In genomic region chr3:49628249-49628648, GRCh38 we compare ENCODE assay signal across 2 cellular contexts.
TF ChIP-seq lines count a peak whose summit lies in the region.

No MANE protein-coding gene starts in this region.

TF ChIP-seq in SK-N-SH, 30 proteins besides CTCF, POLR2A, EP300 and RAD21 (continued from another document):
- no peak for TF ChIP-seq ZBTB33 (IDR thresholded peaks at IDR 0.05; ENCODE audit: borderline replicate concordance, low read depth)
- TF ChIP-seq GABPA (IDR thresholded peaks at IDR 0.05; ENCODE audit: low read depth): no peak
- TF ChIP-seq CHD2 (IDR thresholded peaks at IDR 0.05; ENCODE audit: low read length, partially characterized antibody): peak; percentile 30
- no peak; the same call in 1 of the 2 replicates for TF ChIP-seq RCOR1 (IDR thresholded peaks at IDR 0.05; ENCODE audit: low read length)
- TF ChIP-seq FOSL2 (IDR thresholded peaks at IDR 0.05; ENCODE audit: borderline replicate concordance, low read depth): no peak
- no peak for TF ChIP-seq MXI1 (IDR thresholded peaks at IDR 0.05; ENCODE audit: low read depth, low read length)
- no peak for TF ChIP-seq MAX (IDR thresholded peaks at IDR 0.05; ENCODE audit: low read depth)
- no peak for TF ChIP-seq JUND (IDR thresholded peaks at IDR 0.05)
- TF ChIP-seq FOXM1 (IDR thresholded peaks at IDR 0.05; ENCODE audit: low read depth): no peak
- TF ChIP-seq REST (IDR thresholded peaks at IDR 0.05; ENCODE audit: low read depth, low read length): no peak
- TF ChIP-seq NFIC (IDR thresholded peaks at IDR 0.05; ENCODE audit: borderline replicate concordance): no peak
- TF ChIP-seq SMC3 (IDR thresholded peaks at IDR 0.05; ENCODE audit: low read depth, low read length): no peak
- TF ChIP-seq PBX3 (IDR thresholded peaks at IDR 0.05): no peak
- TF ChIP-seq TCF12 (IDR thresholded peaks at IDR 0.05): no peak
- no peak for TF ChIP-seq SIN3A (IDR thresholded peaks at IDR 0.05; ENCODE audit: borderline replicate concordance, low read depth, low read length)
- no peak for TF ChIP-seq USF1 (IDR thresholded peaks at IDR 0.05; ENCODE audit: borderline replicate concordance, low read depth)
- no peak for TF ChIP-seq RFX5 (IDR thresholded peaks at IDR 0.05; ENCODE audit: low read length)
- peak; percentile 83 for TF ChIP-seq GATA2 (CRISPR knock-in tag; IDR thresholded peaks at IDR 0.05)
- TF ChIP-seq IRF3 (IDR thresholded peaks at IDR 0.05; ENCODE audit: low read depth, low read length): no peak

TF ChIP-seq in SK-N-SH treated with all-trans-retinoic acid at 6 μM for 48 hours, 23 proteins besides CTCF, POLR2A, EP300 and RAD21 (continued from another document):
- TF ChIP-seq CSRNP3 (CRISPR knock-in tag; IDR thresholded peaks at IDR 0.05) (no peak), TCF4 (CRISPR knock-in tag; IDR thresholded peaks at IDR 0.05; ENCODE audit: borderline replicate concordance) (no peak; the same call in 1 of the 2 replicates)
TF ChIP-seq in SK-N-SH treated with all-trans-retinoic acid at 6 μM for 48 hours: peak in this region for 0.
